In the genomic region with DNA sequence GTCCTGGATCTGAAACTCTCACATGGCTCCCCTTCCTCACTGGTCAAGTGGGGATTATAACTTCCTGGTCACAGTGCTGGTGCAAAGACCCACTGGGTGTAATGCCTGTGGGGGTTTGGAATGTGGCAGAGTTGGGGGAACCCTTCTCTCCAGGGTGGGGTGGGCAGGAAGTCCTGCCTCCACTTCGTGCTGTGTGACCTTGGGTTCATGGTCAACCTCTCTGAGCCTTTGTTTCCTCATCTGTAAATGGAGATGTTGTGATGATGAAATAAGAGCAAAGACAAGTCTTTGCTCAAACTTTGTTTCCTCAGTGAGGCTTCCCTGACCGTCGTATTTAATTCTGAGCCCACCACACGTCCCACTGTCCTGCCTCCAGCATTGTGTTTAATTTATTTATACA, we compare ENCODE assay signal across 16 cellular contexts.
DNase-seq lines count a peak whose midpoint lies in the region; ATAC-seq and TF ChIP-seq lines count a peak whose summit lies in the region.
"Had no signal": no experiment of that assay in that cellular context is flagged by ENCODE, and none has a peak within 500 bp of the region (broad histone marks: within the 10 kb centered on the region; RNA-seq: fewer than 3 reads in every experiment).

No MANE protein-coding gene starts in this region.

- H3K27ac ChIP-seq in SK-N-SH (ENCODE audit: low read depth in 2 of 2, low read length in 1 of 2) = no peak overlapping the region; a peak in 1 of 4 replicates
- H3K27ac ChIP-seq in A673 (ENCODE audit: low read depth, low read length, poor library complexity, severe bottlenecking) = peak overlapping the region; percentile 56
- H3K27ac ChIP-seq in coronary artery = no peak overlapping the region
- no peak overlapping the region for H3K27ac ChIP-seq in H9 (ENCODE audit: insufficient read length, low read depth, low read length)
- no peak overlapping the region for H3K27ac ChIP-seq in upper lobe of right lung
- H3K27ac ChIP-seq: 22Rv1 had no signal

- 50% methylated on average over 4 of the region's 4 CpGs for WGBS in SK-N-SH (ENCODE audit: low lambda C conversion rate)
- WGBS in H9 (ENCODE audit: extremely low coverage, insufficient read length, low lambda C conversion rate) = no CpG with 5 or more reads among the region's 4 CpGs

- H3K18ac ChIP-seq in H9 (ENCODE audit: insufficient read length, low read depth, low read length) = no peak overlapping the region

- H3K79me2 ChIP-seq in SK-N-SH (ENCODE audit: insufficient read depth) = no peaks in the 10 kb centered on the region
- H3K79me2 ChIP-seq in H9 (ENCODE audit: insufficient read depth, low read length) = no peaks in the 10 kb centered on the region

- H2BK12ac ChIP-seq in H9 (ENCODE audit: insufficient read length, low read depth, low read length) = no peak overlapping the region

- no peak overlapping the region for H3K4ac ChIP-seq in H9 (ENCODE audit: low read depth, low read length)

- no peak overlapping the region for H2BK15ac ChIP-seq in H9 (ENCODE audit: low read depth, low read length)

- H3K4me3 ChIP-seq in SK-N-SH (ENCODE audit: low read depth in 2 of 2, low read length in 1 of 2) (no peak overlapping the region), A673 (ENCODE audit: low read depth, low read length, poor library complexity, severe bottlenecking) (no peak overlapping the region), coronary artery (no peak overlapping the region), upper lobe of right lung (no peak overlapping the region)

- TF ChIP-seq EP300 in SK-N-SH (IDR thresholded peaks at IDR 0.05; ENCODE audit: borderline replicate concordance in 1 of 2, low read depth in 1 of 2, low read length in 1 of 2) = no peak

- no peak overlapping the region for H3K4me3 Mint-ChIP-seq in H9
- H3K4me3 Mint-ChIP-seq: B cell; CD14-positive monocyte; CD8-positive, alpha-beta T cell; HFFc6 had no signal

- H3K4me2 ChIP-seq in SK-N-SH (no peak overlapping the region), H9 (ENCODE audit: insufficient read depth, insufficient read length, low read length) (no peak overlapping the region)

- H3K79me1 ChIP-seq in H9 (ENCODE audit: insufficient read depth, low read depth, low read length, poor library complexity, severe bottlenecking) = no peaks in the 10 kb centered on the region

- TF ChIP-seq CTCF in SK-N-SH (IDR thresholded peaks at IDR 0.05) (no peak), A673 (conservative IDR thresholded peaks at IDR 0.05; ENCODE audit: low read depth, low read length) (no peak), GM13977 (IDR thresholded peaks at IDR 0.05; ENCODE audit: extremely low read depth, insufficient read depth, missing control alignments) (no peak), coronary artery (IDR thresholded peaks at IDR 0.05) (no peak), H9 (conservative IDR thresholded peaks at IDR 0.05) (no peak), upper lobe of right lung (IDR thresholded peaks at IDR 0.05) (no peak)

- DNase-seq in SK-N-SH (peak; percentile 12), A673 (ENCODE audit: low spot score) (no peak), GM13977 (ENCODE audit: low spot score) (peak; percentile 1), coronary artery (ENCODE audit: low spot score) (peak; percentile 40), posterior cingulate gyrus (no peak), H9 (no peak), upper lobe of right lung (no peak)
- DNase-seq: COR-L47, DMS153, EL, HFFc6 had no signal

- peaks cover 0 to under 1% (median 0%) of the 10 kb centered on the region in 3 experiments; a peak in 1 of 7 replicates for H3K36me3 Mint-ChIP-seq in H9 (ENCODE audit: insufficient read depth in 1 of 3, low read depth in 3 of 3)
- H3K36me3 Mint-ChIP-seq: CD14-positive monocyte; CD8-positive, alpha-beta T cell had no signal

- no peak overlapping the region for H3K27ac Mint-ChIP-seq in H9
- H3K27ac Mint-ChIP-seq: B cell; CD14-positive monocyte; CD8-positive, alpha-beta T cell; HFFc6 had no signal

- no peak overlapping the region for H3T11ph ChIP-seq in H9 (ENCODE audit: low read length)

- H3K14ac ChIP-seq in H9 (ENCODE audit: insufficient read depth, low read length) = no peak overlapping the region

- H3K23ac ChIP-seq in H9 (ENCODE audit: insufficient read length, low read depth, low read length) = no peak overlapping the region

- no peak overlapping the region for H3K9ac ChIP-seq in SK-N-SH
- no peak overlapping the region for H3K9ac ChIP-seq in H9 (ENCODE audit: extremely low read depth, insufficient read length, low read length)

- no peak overlapping the region for H3K56ac ChIP-seq in H9 (ENCODE audit: insufficient read length, low read depth, low read length)

- H3K23me2 ChIP-seq in H9 (ENCODE audit: insufficient read length, low read depth, low read length, poor library complexity, severe bottlenecking) = no peaks in the 10 kb centered on the region

- H2AK5ac ChIP-seq in H9 (ENCODE audit: insufficient read length, low read length) = no peak overlapping the region

- no peaks in the 10 kb centered on the region for H4K20me1 ChIP-seq in SK-N-SH (ENCODE audit: insufficient read depth)
- no peaks in the 10 kb centered on the region for H4K20me1 ChIP-seq in H9 (ENCODE audit: control insufficient read depth, insufficient read depth, insufficient read length)

- POLR2A ChIA-PET in SK-N-SH (lab: Yijun Ruan, JAX) = no interaction called here
- POLR2A ChIA-PET in A673 (lab: Charles Lee; ENCODE audit: low non-redundant PET) = no interaction called here

- no peak overlapping the region for H4K8ac ChIP-seq in H9 (replicated peaks; ENCODE audit: insufficient read length, low read depth, low read length)

- H3F3A ChIP-seq in SK-N-SH (replicated peaks; ENCODE audit: insufficient read depth) = no peaks in the 10 kb centered on the region

- CTCF ChIA-PET in SK-N-SH (lab: Yijun Ruan, JAX) = interaction anchor here (1.1 to 1.8 kb wide), 2 partner anchors 47 to 48 kb away, joined by 3 to 6 read pairs; no protein-coding TSS in a partner anchor
- CTCF ChIA-PET in A673 (lab: Charles Lee) = no interaction called here

- in situ Hi-C loops in GM13977 (cut with MboI; ENCODE audit: low pct_unique_long_range_greater_than_20kb, low sequenced_read_pairs, unreplicated experiment) = no loop called here

- peaks cover 1% of the 10 kb centered on the region in 2 experiments; a peak in 3 of 5 replicates for H3K9me3 Mint-ChIP-seq in H9

- intact Hi-C loops in A673 (cut with micrococcal nuclease; ENCODE audit: unreplicated experiment) (no loop called here), posterior cingulate gyrus (cut with DNase I) (no loop called here), upper lobe of right lung (cut with DNase I) (no loop called here)

- H2BK5ac ChIP-seq in H9 (ENCODE audit: insufficient read length, low read length) = no peak overlapping the region

- no peak for TF ChIP-seq RAD21 in SK-N-SH (IDR thresholded peaks at IDR 0.05; ENCODE audit: low read length)

- no peak overlapping the region for H4K5ac ChIP-seq in H9 (ENCODE audit: insufficient read length, low read depth, low read length)

- H3K9me3 ChIP-seq in SK-N-SH (no peaks in the 10 kb centered on the region), A673 (ENCODE audit: low read depth, low read length, poor library complexity, severe bottlenecking) (no peaks in the 10 kb centered on the region), H9 (ENCODE audit: control insufficient read depth, low read depth, low read length) (no peaks in the 10 kb centered on the region), upper lobe of right lung (no peaks in the 10 kb centered on the region)

- H3K27me3 ChIP-seq in SK-N-SH (ENCODE audit: insufficient read depth) (no peaks in the 10 kb centered on the region), A673 (replicated peaks; ENCODE audit: insufficient read depth, low read depth, low read length, poor library complexity) (no peaks in the 10 kb centered on the region), H9 (ENCODE audit: insufficient read depth, low read length) (no peaks in the 10 kb centered on the region), upper lobe of right lung (peaks cover 14% of the 10 kb centered on the region)

- no peaks in the 10 kb centered on the region for H3K9me2 ChIP-seq in SK-N-SH

- no peaks in the 10 kb centered on the region; the same call in 1 of the 2 replicates for H3K27me3 Mint-ChIP-seq in H9 (ENCODE audit: low read depth)

- H3K4me1 ChIP-seq in SK-N-SH (ENCODE audit: control insufficient read depth in 1 of 2, insufficient read depth in 2 of 2, low read depth in 1 of 2, low read length in 1 of 2) (peaks cover 0 to 45% of the 10 kb centered on the region in 2 experiments; a peak in 2 of 4 replicates), A673 (ENCODE audit: insufficient read depth, low read length, poor library complexity, severe bottlenecking) (peaks cover 36% of the 10 kb centered on the region), H9 (ENCODE audit: insufficient read depth, low read length) (no peaks in the 10 kb centered on the region), upper lobe of right lung (no peaks in the 10 kb centered on the region)

- ATAC-seq in SK-N-SH treated with all-trans-retinoic acid at 6 μM for 48 hours (no peak), upper lobe of right lung (no peak)
- ATAC-seq: CD8-positive, alpha-beta T cell had no signal

- H2AFZ ChIP-seq in SK-N-SH (ENCODE audit: low read depth) (no peak overlapping the region), H9 (ENCODE audit: low read length) (no peak overlapping the region)

- H4K91ac ChIP-seq in H9 (ENCODE audit: insufficient read length, low read depth, low read length) = no peak overlapping the region

- no peaks in the 10 kb centered on the region for H3K36me3 ChIP-seq in SK-N-SH (replicated peaks in 1 of 2; ENCODE audit: control insufficient read depth in 1 of 2, insufficient read depth in 2 of 2, low read length in 1 of 2)
- H3K36me3 ChIP-seq in A673 (ENCODE audit: insufficient read depth, low read length, poor library complexity, severe bottlenecking) = no peaks in the 10 kb centered on the region
- no peaks in the 10 kb centered on the region for H3K36me3 ChIP-seq in upper lobe of right lung

- H2BK120ac ChIP-seq in H9 (ENCODE audit: low read depth, low read length, poor library complexity, severe bottlenecking) = no peak overlapping the region

- H2BK20ac ChIP-seq in H9 (ENCODE audit: low read depth, low read length, poor library complexity, severe bottlenecking) = no peak overlapping the region

- peaks cover 0 to 2% of the 10 kb centered on the region in 2 experiments; a peak in 1 of 4 replicates for H3K4me1 Mint-ChIP-seq in H9
- H3K4me1 Mint-ChIP-seq: B cell, CD14-positive monocyte had no signal

- BruUV-seq in A673 (replicated peaks; lab: Mats Ljungman, UMichigan) = no TSS peak

TF ChIP-seq in SK-N-SH, 30 proteins besides CTCF, POLR2A, EP300 and RAD21 (continues in another document):
- TF ChIP-seq GATA2 (CRISPR knock-in tag; IDR thresholded peaks at IDR 0.05) (no peak), ELF1 (IDR thresholded peaks at IDR 0.05) (no peak), TAF1 (IDR thresholded peaks at IDR 0.05; ENCODE audit: borderline replicate concordance, low read depth, low read length) (no peak), POLR2AphosphoS5 (IDR thresholded peaks at IDR 0.05; ENCODE audit: low read depth, low read length) (no peak)

TF ChIP-seq in SK-N-SH treated with all-trans-retinoic acid at 6 μM for 48 hours, 23 proteins besides CTCF, POLR2A, EP300 and RAD21 (continues in another document):
- no peak for TF ChIP-seq RARB (CRISPR knock-in tag; IDR thresholded peaks at IDR 0.05)
- no peak for TF ChIP-seq OSR1 (CRISPR knock-in tag; IDR thresholded peaks at IDR 0.05)
- no peak for TF ChIP-seq ZNF70 (CRISPR knock-in tag; IDR thresholded peaks at IDR 0.05)

Comparison
In these comparisons a context has a peak if more than half of its experiments do, and no peak if none do; other contexts are left out.
1. DNase-seq: peak in SK-N-SH (single experiment), GM13977 (single experiment) and coronary artery (single experiment); none in A673 (single experiment), posterior cingulate gyrus (0 of 10), H9 (single experiment) and upper lobe of right lung (single experiment).